Comparison of ENCODE assay signal across 8 cellular contexts in genomic region chr2:43227830-43228280, GRCh38. TPM values are rescaled to one million over a fixed set of nuclear protein-coding genes. Genes with fewer than 3 reads are reported as not detected.
DNase-seq lines count a peak whose midpoint lies in the region; FAIRE-seq and TF ChIP-seq lines count a peak whose summit lies in the region.

No MANE protein-coding gene starts in this region.

- H3K4me2 ChIP-seq in BLaER1 = peak overlapping the region; percentile 96

- H3K27me3 ChIP-seq in BLaER1 = no peaks in the 10 kb centered on the region
- H3K27me3 ChIP-seq in HUES48 (ENCODE audit: control insufficient read depth, insufficient read depth, low read length) = no peaks in the 10 kb centered on the region
- no peaks in the 10 kb centered on the region for H3K27me3 ChIP-seq in bronchial epithelial cell (ENCODE audit: control insufficient read depth, insufficient read depth, low read length)
- H3K27me3 ChIP-seq in mucosa of rectum (ENCODE audit: control insufficient read depth in 2 of 2, insufficient read depth in 2 of 2, low read length in 2 of 2) = no peaks in the 10 kb centered on the region

- H4K20me1 ChIP-seq in BLaER1 = peaks cover 34% of the 10 kb centered on the region

- H3K4me3 ChIP-seq in BLaER1 (peak overlapping the region; percentile 88), HUES48 (ENCODE audit: low read depth, low read length) (peak overlapping the region; percentile 89), bronchial epithelial cell (ENCODE audit: low read depth, low read length) (peak overlapping the region; percentile 92), mucosa of rectum (ENCODE audit: low read length in 2 of 2) (peak overlapping the region; percentile 84 to 85)

- peak; percentile 60 for TF ChIP-seq CTCF in bronchial epithelial cell (IDR thresholded peaks at IDR 0.05; ENCODE audit: insufficient read depth, low read length, severe bottlenecking)

- H3K4me1 ChIP-seq in BLaER1 (peaks cover 30% of the 10 kb centered on the region), HUES48 (ENCODE audit: control insufficient read depth, insufficient read depth, low read length) (peaks cover 34% of the 10 kb centered on the region), mucosa of rectum (ENCODE audit: control insufficient read depth in 2 of 2, insufficient read depth in 2 of 2, low read length in 2 of 2) (peaks cover 17 to 29% of the 10 kb centered on the region in 2 donors)

- peak overlapping the region; percentile 97 for H3K27ac ChIP-seq in BLaER1
- peak overlapping the region; percentile 99 for H3K27ac ChIP-seq in HUES48 (ENCODE audit: low read depth, low read length)
- H3K27ac ChIP-seq in mucosa of rectum (ENCODE audit: low read depth in 2 of 2, low read length in 2 of 2) = peak overlapping the region; percentile 99 to 100

- no peak for FAIRE-seq in bronchial epithelial cell (lab: Jason Lieb, UNC)

- H3K36me3 ChIP-seq in BLaER1 (peaks cover 58% of the 10 kb centered on the region), HUES48 (ENCODE audit: control insufficient read depth, insufficient read depth, low read length) (peaks cover 26% of the 10 kb centered on the region), bronchial epithelial cell (ENCODE audit: control insufficient read depth, insufficient read depth, low read length) (peaks cover 8% of the 10 kb centered on the region), mucosa of rectum (ENCODE audit: control insufficient read depth in 2 of 2, insufficient read depth in 2 of 2, low read length in 2 of 2) (peaks cover 17 to 36% of the 10 kb centered on the region in 2 donors)

- H3K9ac ChIP-seq in BLaER1 = peak overlapping the region; percentile 98
- H3K9ac ChIP-seq in HUES48 (ENCODE audit: low read depth, low read length) = 0 out of 2 replicates have a peak overlapping the region, but pooled peaks have one; percentile 91
- peak overlapping the region; percentile 94 to 96 for H3K9ac ChIP-seq in mucosa of rectum (ENCODE audit: low read depth in 1 of 2, low read length in 2 of 2)

- DNase-seq in bronchial epithelial cell (ENCODE audit: low read depth) (no peak), NCI-H2196 (lab: John Stamatoyannopoulos, UW; ENCODE audit: unreplicated experiment) (no peak), COLO668 (lab: John Stamatoyannopoulos, UW; ENCODE audit: unreplicated experiment) (no peak), GOT3 (lab: John Stamatoyannopoulos, UW) (no peak), cortex of kidney (lab: John Stamatoyannopoulos, UW) (no peak)

- H3K9me3 ChIP-seq in BLaER1 = no peaks in the 10 kb centered on the region
- H3K9me3 ChIP-seq in HUES48 (ENCODE audit: control insufficient read depth, insufficient read depth, low read length) = no peaks in the 10 kb centered on the region
- no peaks in the 10 kb centered on the region for H3K9me3 ChIP-seq in mucosa of rectum (ENCODE audit: control insufficient read depth in 2 of 2, low read length in 2 of 2)

RNA-seq across cellular contexts. Expression of gene ZFP36L2, which starts 1.4 kb away (rescaled TPM):
- total RNA-seq in bronchial epithelial cell = 4.4 and 8.2 TPM in 2 replicates
